In the genomic region with DNA sequence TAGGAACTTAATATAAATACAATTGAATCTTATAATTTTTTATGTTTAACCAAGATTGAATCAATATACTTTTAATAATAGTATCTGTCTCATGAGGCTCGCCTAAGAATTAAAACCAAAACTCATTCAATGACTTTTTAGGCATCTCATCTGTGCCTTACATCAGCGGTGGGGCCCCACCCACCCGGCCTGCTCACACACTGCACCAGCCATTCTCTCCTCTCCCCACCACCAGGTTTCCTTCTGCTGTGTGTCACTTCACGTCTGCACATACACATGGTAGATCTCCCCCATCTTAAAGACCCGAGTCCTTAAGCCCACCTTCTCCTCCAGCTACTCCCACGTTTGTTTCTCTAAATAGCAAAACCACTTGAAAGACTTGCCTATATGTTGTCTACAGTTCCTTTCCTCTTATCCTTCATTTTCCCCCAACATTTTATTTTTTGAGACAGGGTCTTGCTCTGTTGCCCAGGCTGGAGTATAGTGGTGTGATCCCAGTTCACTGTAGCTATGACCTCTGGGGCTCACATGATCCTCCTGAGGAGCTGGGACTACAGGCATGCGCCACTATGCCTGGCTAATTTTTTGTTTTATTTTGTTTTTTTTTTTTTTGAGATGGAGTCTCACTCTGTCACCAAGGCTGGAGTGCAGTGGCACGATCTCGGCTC, we compare ENCODE assay signal across 9 cellular contexts.
DNase-seq lines count a peak whose midpoint lies in the region; ATAC-seq and TF ChIP-seq lines count a peak whose summit lies in the region.
"Had no signal": no experiment of that assay in that cellular context is flagged by ENCODE, and none has a peak within 500 bp of the region (broad histone marks: within the 10 kb centered on the region; RNA-seq: fewer than 3 reads in every experiment).

No MANE protein-coding gene starts in this region.

- POLR2A ChIA-PET in OCI-LY7 (lab: Charles Lee), result interaction anchor here (0.9 to 3.0 kb wide), 2 partner anchors 16 to 75 kb away, joined by 3 to 17 read pairs; no protein-coding TSS in a partner anchor

- H3K9me3 ChIP-seq in OCI-LY7 (ENCODE audit: low read length) (no peaks in the 10 kb centered on the region), breast epithelium (no peaks in the 10 kb centered on the region)

- intact Hi-C loops in OCI-LY7 (cut with micrococcal nuclease; ENCODE audit: unreplicated experiment), result no loop called here
- intact Hi-C loops in left colon (cut with DNase I, micrococcal nuclease), result no loop called here
- intact Hi-C loops in breast epithelium (cut with DNase I; ENCODE audit: low total_unique reads), result no loop called here

- peaks cover 9% of the 10 kb centered on the region; the same call in 1 of the 2 replicates for H4K20me1 ChIP-seq in OCI-LY7 (ENCODE audit: insufficient read depth, low read length)

- H3K4me3 ChIP-seq in OCI-LY7 (ENCODE audit: low read depth, low read length, poor library complexity, severe bottlenecking) (peak overlapping the region; percentile 12), breast epithelium (no peak overlapping the region)

- H3K4me2 ChIP-seq in OCI-LY7 (ENCODE audit: low read length), result peak overlapping the region; percentile 83
- H3K4me2 ChIP-seq: KMS-11 had no signal

- peaks cover 100% of the 10 kb centered on the region for H3K79me2 ChIP-seq in OCI-LY7 (ENCODE audit: insufficient read depth, low read depth, low read length)

- H3K4me1 Mint-ChIP-seq in activated T-cell treated with anti-CD3 and anti-CD28 coated beads, Interleukin-2, amount 50 U/mL, for 24 hours (ENCODE audit: low read depth), result peaks cover 88% of the 10 kb centered on the region
- peaks cover 62% of the 10 kb centered on the region for H3K4me1 Mint-ChIP-seq in memory B cell
- peaks cover 57 to 91% of the 10 kb centered on the region in 2 donors for H3K4me1 Mint-ChIP-seq in stimulated activated naive B cell treated with anti-CD40 and anti-IgM and Interleukin-4, amounts not matched to agents 10 μg/mL and 1 μg/mL and 100 μg/mL, for 72 hours

- no peak for TF ChIP-seq POLR2A in breast epithelium (IDR thresholded peaks at IDR 0.05)

- CTCF ChIA-PET in OCI-LY7 (lab: Charles Lee; ENCODE audit: unreplicated experiment), result no interaction called here

- peaks cover 25% of the 10 kb centered on the region for H3K36me3 Mint-ChIP-seq in activated T-cell treated with anti-CD3 and anti-CD28 coated beads, Interleukin-2, amount 50 U/mL, for 24 hours (ENCODE audit: low read depth)
- H3K36me3 Mint-ChIP-seq in memory B cell, result peaks cover 13% of the 10 kb centered on the region
- peaks cover 52 to 67% of the 10 kb centered on the region in 2 donors for H3K36me3 Mint-ChIP-seq in stimulated activated naive B cell treated with anti-CD40 and anti-IgM and Interleukin-4, amounts not matched to agents 10 μg/mL and 1 μg/mL and 100 μg/mL, for 72 hours

- peak overlapping the region; percentile 35 for H3K4me3 Mint-ChIP-seq in activated T-cell treated with anti-CD3 and anti-CD28 coated beads, Interleukin-2, amount 50 U/mL, for 24 hours
- peak overlapping the region; percentile 25 for H3K4me3 Mint-ChIP-seq in memory B cell
- H3K4me3 Mint-ChIP-seq in stimulated activated naive B cell treated with anti-CD40 and anti-IgM and Interleukin-4, amounts not matched to agents 10 μg/mL and 1 μg/mL and 100 μg/mL, for 72 hours, result peak overlapping the region; percentile 15 to 51

- TF ChIP-seq CTCF in OCI-LY7 (conservative IDR thresholded peaks at IDR 0.05; ENCODE audit: low read length) (no peak), breast epithelium (IDR thresholded peaks at IDR 0.05) (no peak)

- no peaks in the 10 kb centered on the region for H3K9me2 ChIP-seq in OCI-LY7 (ENCODE audit: insufficient read depth, low read length)

- peak overlapping the region; percentile 87 for H3K27ac Mint-ChIP-seq in activated T-cell treated with anti-CD3 and anti-CD28 coated beads, Interleukin-2, amount 50 U/mL, for 24 hours
- H3K27ac Mint-ChIP-seq in memory B cell, result peak overlapping the region; percentile 86
- H3K27ac Mint-ChIP-seq in stimulated activated naive B cell treated with anti-CD40 and anti-IgM and Interleukin-4, amounts not matched to agents 10 μg/mL and 1 μg/mL and 100 μg/mL, for 72 hours, result peak overlapping the region; percentile 85

- no peak overlapping the region for H2AFZ ChIP-seq in OCI-LY7 (ENCODE audit: low read length)

- DNase-seq in OCI-LY7 (ENCODE audit: low spot score) (peak; percentile 65), memory B cell (ENCODE audit: low spot score in 2 of 2) (no peak), left colon (no peak), NCI-H1694 treated with DMSO at 0.1 percent for 48 hours (lab: John Stamatoyannopoulos, UW) (no peak), breast epithelium (ENCODE audit: low spot score in 2 of 2) (no peak)
- peak; percentile 76 for DNase-seq in activated T-cell treated with anti-CD3 and anti-CD28 coated beads, Interleukin-2, amount 50 U/mL, for 24 hours
- DNase-seq in stimulated activated naive B cell treated with anti-CD40 and anti-IgM and Interleukin-4, amounts not matched to agents 10 μg/mL and 1 μg/mL and 100 μg/mL, for 72 hours, result no peak

- BruUV-seq in OCI-LY7 (replicated peaks; lab: Mats Ljungman, UMichigan), result no TSS peak

- H3K4me1 ChIP-seq in OCI-LY7 (ENCODE audit: insufficient read depth, low read length, poor library complexity, severe bottlenecking), result peaks cover 99% of the 10 kb centered on the region
- H3K4me1 ChIP-seq in breast epithelium, result peaks cover 0 to 6% of the 10 kb centered on the region in 2 donors

- no peaks in the 10 kb centered on the region for H3K27me3 ChIP-seq in breast epithelium

- ATAC-seq in memory B cell (ENCODE audit: low read depth), result peak; percentile 70
- peak; percentile 43 to 55 for ATAC-seq in stimulated activated naive B cell treated with anti-CD40 and anti-IgM and Interleukin-4, amounts not matched to agents 10 μg/mL and 1 μg/mL and 100 μg/mL, for 72 hours (replicated peaks)
- ATAC-seq in left colon, result no peak
- ATAC-seq in GM21447 (IDR thresholded peaks at IDR 0.05; ENCODE audit: unreplicated experiment), result no peak

- no peaks in the 10 kb centered on the region for H3K27me3 Mint-ChIP-seq in activated T-cell treated with anti-CD3 and anti-CD28 coated beads, Interleukin-2, amount 50 U/mL, for 24 hours
- H3K27me3 Mint-ChIP-seq in memory B cell, result no peaks in the 10 kb centered on the region
- H3K27me3 Mint-ChIP-seq in stimulated activated naive B cell treated with anti-CD40 and anti-IgM and Interleukin-4, amounts not matched to agents 10 μg/mL and 1 μg/mL and 100 μg/mL, for 72 hours, result no peaks in the 10 kb centered on the region

- H3K27ac ChIP-seq in OCI-LY7 (ENCODE audit: low read depth, low read length, poor library complexity, severe bottlenecking) (peak overlapping the region; percentile 53), breast epithelium (no peak overlapping the region)
- H3K27ac ChIP-seq: KMS-11 had no signal

- H3K9me3 Mint-ChIP-seq in activated T-cell treated with anti-CD3 and anti-CD28 coated beads, Interleukin-2, amount 50 U/mL, for 24 hours, result no peaks in the 10 kb centered on the region
- H3K9me3 Mint-ChIP-seq in memory B cell, result no peaks in the 10 kb centered on the region
- no peaks in the 10 kb centered on the region for H3K9me3 Mint-ChIP-seq in stimulated activated naive B cell treated with anti-CD40 and anti-IgM and Interleukin-4, amounts not matched to agents 10 μg/mL and 1 μg/mL and 100 μg/mL, for 72 hours

- H3K36me3 ChIP-seq in OCI-LY7 (ENCODE audit: insufficient read depth, low read length), result peaks cover 69% of the 10 kb centered on the region
- H3K36me3 ChIP-seq in breast epithelium, result no peaks in the 10 kb centered on the region

Comparison
In these comparisons a context has a peak if more than half of its experiments do, and no peak if none do; other contexts are left out.
1. DNase-seq: peak in OCI-LY7 (single experiment) and activated T-cell treated with anti-CD3 and anti-CD28 coated beads, Interleukin-2, amount 50 U/mL, for 24 hours (single experiment); none in memory B cell (0 of 2), stimulated activated naive B cell treated with anti-CD40 and anti-IgM and Interleukin-4, amounts not matched to agents 10 μg/mL and 1 μg/mL and 100 μg/mL, for 72 hours (single experiment), left colon (0 of 2), NCI-H1694 treated with DMSO at 0.1 percent for 48 hours (single experiment) and breast epithelium (0 of 2).
2. ATAC-seq: peak in memory B cell (single experiment) and stimulated activated naive B cell treated with anti-CD40 and anti-IgM and Interleukin-4, amounts not matched to agents 10 μg/mL and 1 μg/mL and 100 μg/mL, for 72 hours (2 of 2); none in left colon (single experiment) and GM21447 (single experiment).
3. Peak in every context shown above with its lines, with median percentiles within 50 percentile points of each other: H3K27ac Mint-ChIP-seq and H3K4me3 Mint-ChIP-seq.